ENCODE assay signal across 23 cellular contexts in genomic region chr17:72512649-72513556, GRCh38.
DNase-seq lines count a peak whose midpoint lies in the region; ATAC-seq, FAIRE-seq and TF ChIP-seq lines count a peak whose summit lies in the region.
"Had no signal": no experiment of that assay in that cellular context is flagged by ENCODE, and none has a peak within 500 bp of the region (broad histone marks: within the 10 kb centered on the region; RNA-seq: fewer than 3 reads in every experiment).

No MANE protein-coding gene starts in this region.

- H3K36me3 Mint-ChIP-seq in brain, result no peaks in the 10 kb centered on the region
- H3K36me3 Mint-ChIP-seq in activated naive CD8-positive, alpha-beta T cell treated with anti-CD3 and anti-CD28 coated beads, Interleukin-2, amount 50 U/mL, for 24 hours (ENCODE audit: low read depth), result no peaks in the 10 kb centered on the region
- H3K36me3 Mint-ChIP-seq in activated T-helper 17 cell treated with anti-CD3 and anti-CD28 coated beads, Interleukin-2, amount 50 U/mL, for 72 hours (ENCODE audit: low read depth), result no peaks in the 10 kb centered on the region
- H3K36me3 Mint-ChIP-seq: CD4-positive, alpha-beta memory T cell had no signal

- H3K9ac ChIP-seq in BLaER1, result no peak overlapping the region

- peak; percentile 11 for FAIRE-seq in GM19239 (lab: Jason Lieb, UNC)
- FAIRE-seq: islet of Langerhans had no signal

- no peak overlapping the region for H3K4me3 Mint-ChIP-seq in brain
- no peak overlapping the region for H3K4me3 Mint-ChIP-seq in activated naive CD8-positive, alpha-beta T cell treated with anti-CD3 and anti-CD28 coated beads, Interleukin-2, amount 50 U/mL, for 24 hours
- no peak overlapping the region for H3K4me3 Mint-ChIP-seq in activated T-helper 17 cell treated with anti-CD3 and anti-CD28 coated beads, Interleukin-2, amount 50 U/mL, for 72 hours
- H3K4me3 Mint-ChIP-seq: activated CD4-positive, alpha-beta memory T cell treated with anti-CD3 and anti-CD28 coated beads, Interleukin-2, amount 10 ng/mL, durations not matched to agents 7 days and 5 days; activated T-cell treated with anti-CD3 and anti-CD28 coated beads, Interleukin-2, amount 50 U/mL, for 72 hours; CD4-positive, alpha-beta memory T cell; stimulated activated naive CD8-positive, alpha-beta T cell treated with anti-CD3 and anti-CD28 coated beads, Interleukin-15, Interleukin-2, amounts not matched to agents 100 ng/mL and 50 ng/mL, for 24 hours had no signal

- H3K9me3 Mint-ChIP-seq in brain, result no peaks in the 10 kb centered on the region
- H3K9me3 Mint-ChIP-seq in activated naive CD8-positive, alpha-beta T cell treated with anti-CD3 and anti-CD28 coated beads, Interleukin-2, amount 50 U/mL, for 24 hours, result no peaks in the 10 kb centered on the region
- H3K9me3 Mint-ChIP-seq in activated T-helper 17 cell treated with anti-CD3 and anti-CD28 coated beads, Interleukin-2, amount 50 U/mL, for 72 hours, result no peaks in the 10 kb centered on the region
- H3K9me3 Mint-ChIP-seq: activated CD4-positive, alpha-beta memory T cell treated with anti-CD3 and anti-CD28 coated beads, Interleukin-2, amount 10 ng/mL, durations not matched to agents 7 days and 5 days; activated T-cell treated with anti-CD3 and anti-CD28 coated beads, Interleukin-2, amount 50 U/mL, for 72 hours; CD4-positive, alpha-beta memory T cell; stimulated activated naive CD8-positive, alpha-beta T cell treated with anti-CD3 and anti-CD28 coated beads, Interleukin-15, Interleukin-2, amounts not matched to agents 100 ng/mL and 50 ng/mL, for 24 hours had no signal

- peaks cover 6% of the 10 kb centered on the region for H4K20me1 ChIP-seq in BLaER1

- H3K4me1 ChIP-seq in BLaER1, result peaks cover 87% of the 10 kb centered on the region
- H3K4me1 ChIP-seq: uterus had no signal

- no peaks in the 10 kb centered on the region for H3K27me3 Mint-ChIP-seq in brain
- peaks cover 4% of the 10 kb centered on the region for H3K27me3 Mint-ChIP-seq in activated naive CD8-positive, alpha-beta T cell treated with anti-CD3 and anti-CD28 coated beads, Interleukin-2, amount 50 U/mL, for 24 hours
- peaks cover 3% of the 10 kb centered on the region for H3K27me3 Mint-ChIP-seq in activated T-helper 17 cell treated with anti-CD3 and anti-CD28 coated beads, Interleukin-2, amount 50 U/mL, for 72 hours
- H3K27me3 Mint-ChIP-seq: activated CD4-positive, alpha-beta memory T cell treated with anti-CD3 and anti-CD28 coated beads, Interleukin-2, amount 10 ng/mL, durations not matched to agents 7 days and 5 days had no signal

- H3K4me3 ChIP-seq in BLaER1, result no peak overlapping the region
- H3K4me3 ChIP-seq: uterus had no signal

- peak overlapping the region; percentile 82 for H3K4me2 ChIP-seq in BLaER1

- no peak for ATAC-seq in activated naive CD8-positive, alpha-beta T cell treated with anti-CD3 and anti-CD28 coated beads, Interleukin-2, amount 50 U/mL, for 24 hours
- no peak for ATAC-seq in activated T-helper 17 cell treated with anti-CD3 and anti-CD28 coated beads, Interleukin-2, amount 50 U/mL, for 72 hours (replicated peaks)
- ATAC-seq: activated T-cell treated with anti-CD3 and anti-CD28 coated beads, Interleukin-2, amount 50 U/mL, for 72 hours had no signal

- H3K4me1 Mint-ChIP-seq in brain, result peaks cover 90% of the 10 kb centered on the region
- no peaks in the 10 kb centered on the region for H3K4me1 Mint-ChIP-seq in activated naive CD8-positive, alpha-beta T cell treated with anti-CD3 and anti-CD28 coated beads, Interleukin-2, amount 50 U/mL, for 24 hours
- no peaks in the 10 kb centered on the region for H3K4me1 Mint-ChIP-seq in activated T-helper 17 cell treated with anti-CD3 and anti-CD28 coated beads, Interleukin-2, amount 50 U/mL, for 72 hours
- H3K4me1 Mint-ChIP-seq: activated CD4-positive, alpha-beta memory T cell treated with anti-CD3 and anti-CD28 coated beads, Interleukin-2, amount 10 ng/mL, durations not matched to agents 7 days and 5 days had no signal

- DNase-seq in GM19239 (ENCODE audit: insufficient read length, low spot score) (no peak), NCI-H1092 treated with DMSO at 0.1 percent for 48 hours (lab: John Stamatoyannopoulos, UW) (peak; percentile 24), NCI-H187 treated with DMSO at 0.1 percent for 48 hours (lab: John Stamatoyannopoulos, UW) (no peak), superior temporal gyrus (ENCODE audit: extremely low spot score) (no peak)
- DNase-seq in activated naive CD8-positive, alpha-beta T cell treated with anti-CD3 and anti-CD28 coated beads, Interleukin-2, amount 50 U/mL, for 24 hours, result no peak
- DNase-seq: ACHN; activated CD4-positive, alpha-beta memory T cell treated with anti-CD3 and anti-CD28 coated beads, Interleukin-2, amount 10 ng/mL, durations not matched to agents 7 days and 5 days; activated T-cell treated with anti-CD3 and anti-CD28 coated beads, Interleukin-2, amount 50 U/mL, for 72 hours; caudate nucleus; CD4-positive, alpha-beta memory T cell; effector CD8-positive, alpha-beta T cell; head of caudate nucleus; NCI-H1930; NCI-H82; retina; stimulated activated CD4-positive, alpha-beta T cell treated with anti-CD3 and anti-CD28 coated beads, Interleukin-15, amount 100 ng/mL, for 24 hours; SW 1271; uterus had no signal

- TF ChIP-seq CTCF in brain (conservative IDR thresholded peaks at IDR 0.05), result no peak

- peak overlapping the region in 4 of 5 experiments; percentile 50 to 95 (median 80) for H3K27ac Mint-ChIP-seq in brain
- H3K27ac Mint-ChIP-seq in activated naive CD8-positive, alpha-beta T cell treated with anti-CD3 and anti-CD28 coated beads, Interleukin-2, amount 50 U/mL, for 24 hours, result no peak overlapping the region
- no peak overlapping the region for H3K27ac Mint-ChIP-seq in activated T-helper 17 cell treated with anti-CD3 and anti-CD28 coated beads, Interleukin-2, amount 50 U/mL, for 72 hours
- H3K27ac Mint-ChIP-seq: activated CD4-positive, alpha-beta memory T cell treated with anti-CD3 and anti-CD28 coated beads, Interleukin-2, amount 10 ng/mL, durations not matched to agents 7 days and 5 days; activated T-cell treated with anti-CD3 and anti-CD28 coated beads, Interleukin-2, amount 50 U/mL, for 72 hours; CD4-positive, alpha-beta memory T cell; stimulated activated naive CD8-positive, alpha-beta T cell treated with anti-CD3 and anti-CD28 coated beads, Interleukin-15, Interleukin-2, amounts not matched to agents 100 ng/mL and 50 ng/mL, for 24 hours had no signal

- no peaks in the 10 kb centered on the region for H3K36me3 ChIP-seq in BLaER1
- H3K36me3 ChIP-seq: uterus had no signal

- H3K27me3 ChIP-seq in BLaER1, result peaks cover 4% of the 10 kb centered on the region; the same call in 1 of the 2 replicates
- H3K27me3 ChIP-seq: uterus had no signal

- no peaks in the 10 kb centered on the region for H3K9me3 ChIP-seq in BLaER1
- H3K9me3 ChIP-seq: uterus had no signal

- no peak overlapping the region for H3K27ac ChIP-seq in BLaER1
- H3K27ac ChIP-seq: uterus had no signal

Comparison
In these comparisons a context has a peak if more than half of its experiments do, and no peak if none do; other contexts are left out.
1. H3K27ac Mint-ChIP-seq: peak in brain (4 of 5); none in activated naive CD8-positive, alpha-beta T cell treated with anti-CD3 and anti-CD28 coated beads, Interleukin-2, amount 50 U/mL, for 24 hours (single experiment) and activated T-helper 17 cell treated with anti-CD3 and anti-CD28 coated beads, Interleukin-2, amount 50 U/mL, for 72 hours (single experiment).